Comparison of ENCODE assay signal across 22 cellular contexts in the genomic region with DNA sequence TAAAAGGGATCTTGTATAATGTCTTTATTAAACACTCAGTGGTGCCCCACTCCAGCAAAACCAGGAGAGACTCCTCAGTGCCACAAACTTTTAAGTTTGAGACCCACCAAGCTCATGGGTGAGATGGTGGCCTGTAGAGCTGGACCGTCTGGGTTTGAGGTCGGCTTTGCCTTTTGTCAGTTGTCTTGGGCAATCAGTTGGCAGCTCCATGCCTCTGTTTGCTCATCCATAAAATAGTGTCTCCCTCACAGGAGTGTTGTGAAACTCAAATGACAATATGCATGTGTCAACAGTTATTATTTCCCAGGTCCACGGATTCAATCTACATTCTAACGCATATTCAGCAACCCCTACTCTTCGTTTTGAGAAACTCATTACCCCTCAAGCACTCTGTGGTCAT.
"Had no signal": no experiment of that assay in that cellular context is flagged by ENCODE, and none has a peak within 500 bp of the region (broad histone marks: within the 10 kb centered on the region; RNA-seq: fewer than 3 reads in every experiment).

No MANE protein-coding gene starts in this region.

- H3K27ac ChIP-seq: left lung, lower lobe of right lung, neural progenitor cell, neutrophil, parathyroid adenoma, right atrium auricular region, skin epidermis, tibial nerve, uterus had no signal

- H3K9me3 ChIP-seq: left lung, lower lobe of right lung, neutrophil, right atrium auricular region, tibial nerve, uterus had no signal

- ATAC-seq: left cardiac atrium; left lung; lower lobe of right lung; naive thymus-derived CD8-positive, alpha-beta T cell; sciatic nerve had no signal

- H3K4me1 ChIP-seq: left lung, lower lobe of right lung, neural progenitor cell, parathyroid adenoma, right atrium auricular region, tibial nerve, uterus had no signal

- H3K36me3 ChIP-seq: left lung, lower lobe of right lung, neural progenitor cell, neutrophil, right atrium auricular region, tibial nerve, uterus had no signal

- DNase-seq: hippocampal formation; kidney glomerular epithelial cell; left cardiac atrium; left lung; lower lobe of right lung; mammary epithelial cell; mesenchymal stem cell; naive thymus-derived CD8-positive, alpha-beta T cell; occipital lobe; stimulated activated CD4-positive, alpha-beta T cell treated with anti-CD3 and anti-CD28 coated beads, Interleukin-12 subunit alpha, Interleukin-12 subunit beta, amount 100 ng/mL, for 4 hours; stimulated activated CD4-positive, alpha-beta T cell treated with anti-CD3 and anti-CD28 coated beads, Interleukin-15, amount 100 ng/mL, for 24 hours; stimulated activated CD4-positive, alpha-beta T cell treated with anti-CD3 and anti-CD28 coated beads, Interleukin-2, amount 100 ng/mL, for 24 hours; stimulated activated CD4-positive, alpha-beta T cell treated with anti-CD3 and anti-CD28 coated beads, Interleukin-4, amount 100 ng/mL, for 1 hour; stimulated activated naive CD4-positive, alpha-beta T cell; uterus had no signal

- H3K27me3 ChIP-seq: left lung, neural progenitor cell, neutrophil, right atrium auricular region, tibial nerve, uterus had no signal

- H3K4me3 ChIP-seq: left lung, lower lobe of right lung, neural progenitor cell, right atrium auricular region, skin epidermis, tibial nerve, uterus had no signal
